ENCODE assay signal across 9 cellular contexts in genomic region chr13:111025310-111025709, GRCh38.
"Had no signal": no experiment of that assay in that cellular context is flagged by ENCODE, and none has a peak within 500 bp of the region (broad histone marks: within the 10 kb centered on the region; RNA-seq: fewer than 3 reads in every experiment).

No MANE protein-coding gene starts in this region.

- H3K9ac ChIP-seq: GM23248 had no signal

- H3K4me1 Mint-ChIP-seq: H9, IgD-negative memory B cell had no signal

- H3K27ac ChIP-seq: GM23248, HL-60 had no signal

- H3K4me3 Mint-ChIP-seq: H9, HFFc6, IgD-negative memory B cell had no signal

- H3K27ac Mint-ChIP-seq: H9, HFFc6, IgD-negative memory B cell had no signal

- H2AFZ ChIP-seq: GM23248 had no signal

- DNase-seq: GM23248, GOT3, H9, HCEC 1CT, HFFc6, Kasumi-1, KG1 had no signal

- H3K4me3 ChIP-seq: GM23248 had no signal
